ENCODE assay signal across 22 cellular contexts in genomic region chr1:223741861-223742260, GRCh38. TPM values are rescaled to one million over a fixed set of nuclear protein-coding genes. Genes with fewer than 3 reads are reported as not detected.
DNase-seq lines count a peak whose midpoint lies in the region; ATAC-seq and TF ChIP-seq lines count a peak whose summit lies in the region.
"Had no signal": no experiment of that assay in that cellular context is flagged by ENCODE, and none has a peak within 500 bp of the region (broad histone marks: within the 10 kb centered on the region; RNA-seq: fewer than 3 reads in every experiment).

No MANE protein-coding gene starts in this region.

- TF ChIP-seq CTCF in natural killer cell (IDR thresholded peaks at IDR 0.05) (no peak), choroid plexus epithelial cell (conservative IDR thresholded peaks at IDR 0.05; ENCODE audit: low read depth, low read length) (no peak), lower lobe of right lung (IDR thresholded peaks at IDR 0.05) (no peak), upper lobe of left lung (IDR thresholded peaks at IDR 0.05) (no peak)

- H3K27me3 ChIP-seq in lower lobe of right lung (ENCODE audit: low read depth) (no peaks in the 10 kb centered on the region), upper lobe of left lung (no peaks in the 10 kb centered on the region)
- H3K27me3 ChIP-seq: cardiac muscle cell, gastroesophageal sphincter, spleen had no signal

- no peak for TF ChIP-seq EP300 in upper lobe of left lung (IDR thresholded peaks at IDR 0.05)

- H3K27ac ChIP-seq in lower lobe of right lung: peak overlapping the region; percentile 68
- H3K27ac ChIP-seq in upper lobe of left lung: peak overlapping the region in 3 of 4 donors; percentile 84 to 88 (median 86)
- H3K27ac ChIP-seq: cardiac muscle cell had no signal

- WGBS in upper lobe of left lung, 2 donors: 84 to 87% methylated on average over 6 of the region's 6 CpGs

- intact Hi-C loops in natural killer cell (cut with micrococcal nuclease): no loop called here
- intact Hi-C loops in lower lobe of right lung (cut with DNase I): no loop called here

- ATAC-seq in natural killer cell (no peak), lower lobe of right lung (no peak), upper lobe of left lung (ENCODE audit: low FRiP score in 2 of 2) (no peak), HG03045 (IDR thresholded peaks at IDR 0.05; ENCODE audit: unreplicated experiment) (no peak)
- no peak for ATAC-seq in natural killer cell treated with Interleukin-12 subunit alpha and Interleukin-12 subunit beta and Interleukin-15 and Interleukin-18, amount 100 ng/mL, for 72 hours
- ATAC-seq: activated CD4-positive, alpha-beta T cell treated with anti-CD3 and anti-CD28 coated beads for 36 hours; effector memory CD8-positive, alpha-beta T cell; gastroesophageal sphincter had no signal

- DNase-seq in natural killer cell: no peak
- no peak for DNase-seq in natural killer cell treated with Interleukin-12 subunit alpha and Interleukin-12 subunit beta and Interleukin-15 and Interleukin-18, amount 100 ng/mL, for 72 hours (ENCODE audit: low spot score)
- peak; percentile 78 for DNase-seq in choroid plexus epithelial cell (ENCODE audit: low read depth)
- DNase-seq in lower lobe of right lung: no peak
- DNase-seq in upper lobe of left lung: no peak
- DNase-seq in anterior cingulate cortex (lab: John Stamatoyannopoulos, UW): no peak
- no peak for DNase-seq in foreskin melanocyte
- DNase-seq: activated CD4-positive, alpha-beta T cell treated with anti-CD3 and anti-CD28 coated beads for 36 hours; activated naive CD4-positive, alpha-beta T cell treated with anti-CD3 and anti-CD28 coated beads, Interleukin-2, amount 50 U/mL, for 16 hours; COR-L47; effector memory CD8-positive, alpha-beta T cell; GF-D8; immature natural killer cell; NCI-H1436 treated with DMSO at 0.1 percent for 48 hours; NCI-H345; occipital lobe; SIG-M5; spleen had no signal

- H3K36me3 Mint-ChIP-seq in natural killer cell: no peaks in the 10 kb centered on the region
- H3K36me3 Mint-ChIP-seq in natural killer cell treated with Interleukin-12 subunit alpha and Interleukin-12 subunit beta and Interleukin-15 and Interleukin-18, amount 100 ng/mL, for 72 hours: no peaks in the 10 kb centered on the region

- H3K36me3 ChIP-seq in lower lobe of right lung (peaks cover 56% of the 10 kb centered on the region), upper lobe of left lung (peaks cover 10 to 42% (median 30%) of the 10 kb centered on the region in 4 donors)

- H3K4me3 ChIP-seq in choroid plexus epithelial cell (ENCODE audit: low read depth, low read length): no peak overlapping the region
- no peak overlapping the region for H3K4me3 ChIP-seq in lower lobe of right lung
- H3K4me3 ChIP-seq in upper lobe of left lung: no peak overlapping the region
- H3K4me3 ChIP-seq: cardiac muscle cell, gastroesophageal sphincter, spleen had no signal

- no peak overlapping the region for H3K4me3 Mint-ChIP-seq in natural killer cell
- H3K4me3 Mint-ChIP-seq in natural killer cell treated with Interleukin-12 subunit alpha and Interleukin-12 subunit beta and Interleukin-15 and Interleukin-18, amount 100 ng/mL, for 72 hours: no peak overlapping the region
- H3K4me3 Mint-ChIP-seq: activated CD4-positive, alpha-beta T cell treated with anti-CD3 and anti-CD28 coated beads for 36 hours; effector memory CD8-positive, alpha-beta T cell; immature natural killer cell; stimulated activated naive CD8-positive, alpha-beta T cell treated with anti-CD3 and anti-CD28 coated beads, Interleukin-15, Interleukin-2, amounts not matched to agents 100 ng/mL and 50 ng/mL, for 24 hours had no signal

- TF ChIP-seq POLR2A in upper lobe of left lung (IDR thresholded peaks at IDR 0.05): no peak

- H3K4me1 ChIP-seq in lower lobe of right lung: peaks cover 48% of the 10 kb centered on the region
- H3K4me1 ChIP-seq in upper lobe of left lung: peaks cover 39 to 58% (median 46%) of the 10 kb centered on the region in 4 donors

- peak overlapping the region; percentile 36 to 38 for H3K27ac Mint-ChIP-seq in natural killer cell
- H3K27ac Mint-ChIP-seq in natural killer cell treated with Interleukin-12 subunit alpha and Interleukin-12 subunit beta and Interleukin-15 and Interleukin-18, amount 100 ng/mL, for 72 hours: peak overlapping the region in 1 of 2 donors; percentile 78
- H3K27ac Mint-ChIP-seq: activated CD4-positive, alpha-beta T cell treated with anti-CD3 and anti-CD28 coated beads for 36 hours; stimulated activated naive CD8-positive, alpha-beta T cell treated with anti-CD3 and anti-CD28 coated beads, Interleukin-15, Interleukin-2, amounts not matched to agents 100 ng/mL and 50 ng/mL, for 24 hours had no signal

- no peaks in the 10 kb centered on the region for H3K9me3 ChIP-seq in lower lobe of right lung
- H3K9me3 ChIP-seq in upper lobe of left lung: no peaks in the 10 kb centered on the region
- H3K9me3 ChIP-seq: gastroesophageal sphincter, spleen had no signal

- no peaks in the 10 kb centered on the region for H3K27me3 Mint-ChIP-seq in natural killer cell (ENCODE audit: low read depth in 2 of 2)
- no peaks in the 10 kb centered on the region for H3K27me3 Mint-ChIP-seq in natural killer cell treated with Interleukin-12 subunit alpha and Interleukin-12 subunit beta and Interleukin-15 and Interleukin-18, amount 100 ng/mL, for 72 hours
- H3K27me3 Mint-ChIP-seq: activated CD4-positive, alpha-beta T cell treated with anti-CD3 and anti-CD28 coated beads for 36 hours; effector memory CD8-positive, alpha-beta T cell; stimulated activated naive CD8-positive, alpha-beta T cell treated with anti-CD3 and anti-CD28 coated beads, Interleukin-15, Interleukin-2, amounts not matched to agents 100 ng/mL and 50 ng/mL, for 24 hours had no signal

- H3K9me3 Mint-ChIP-seq in natural killer cell: no peaks in the 10 kb centered on the region
- H3K9me3 Mint-ChIP-seq in natural killer cell treated with Interleukin-12 subunit alpha and Interleukin-12 subunit beta and Interleukin-15 and Interleukin-18, amount 100 ng/mL, for 72 hours: no peaks in the 10 kb centered on the region
- H3K9me3 Mint-ChIP-seq: effector memory CD8-positive, alpha-beta T cell; immature natural killer cell; stimulated activated naive CD8-positive, alpha-beta T cell treated with anti-CD3 and anti-CD28 coated beads, Interleukin-15, Interleukin-2, amounts not matched to agents 100 ng/mL and 50 ng/mL, for 24 hours had no signal

- H3K4me1 Mint-ChIP-seq in natural killer cell: peaks cover 0 to 13% of the 10 kb centered on the region in 2 donors
- peaks cover 0 to 13% of the 10 kb centered on the region in 2 donors for H3K4me1 Mint-ChIP-seq in natural killer cell treated with Interleukin-12 subunit alpha and Interleukin-12 subunit beta and Interleukin-15 and Interleukin-18, amount 100 ng/mL, for 72 hours (ENCODE audit: low read depth in 2 of 2)
- H3K4me1 Mint-ChIP-seq: activated CD4-positive, alpha-beta T cell treated with anti-CD3 and anti-CD28 coated beads for 36 hours had no signal

RNA-seq across cellular contexts. Expression of gene CAPN2, which starts 29.5 kb away (rescaled TPM):
- 100 to 1,000 TPM; 228 to 275 (median 236) TPM for total RNA-seq in natural killer cell
- total RNA-seq in natural killer cell treated with Interleukin-12 subunit alpha and Interleukin-12 subunit beta and Interleukin-15 and Interleukin-18, amount 100 ng/mL, for 72 hours: 10 to 100 TPM; 29.2 to 39.1 TPM
- total RNA-seq in lower lobe of right lung: 253 TPM
- total RNA-seq in upper lobe of left lung: 1,000 to 10,000 TPM in 1 of 6 donors, 100 to 1,000 TPM in 5; 271 to 1,436 (median 427) TPM
